1 cellular context compared by ENCODE assay signal in the genomic region with DNA sequence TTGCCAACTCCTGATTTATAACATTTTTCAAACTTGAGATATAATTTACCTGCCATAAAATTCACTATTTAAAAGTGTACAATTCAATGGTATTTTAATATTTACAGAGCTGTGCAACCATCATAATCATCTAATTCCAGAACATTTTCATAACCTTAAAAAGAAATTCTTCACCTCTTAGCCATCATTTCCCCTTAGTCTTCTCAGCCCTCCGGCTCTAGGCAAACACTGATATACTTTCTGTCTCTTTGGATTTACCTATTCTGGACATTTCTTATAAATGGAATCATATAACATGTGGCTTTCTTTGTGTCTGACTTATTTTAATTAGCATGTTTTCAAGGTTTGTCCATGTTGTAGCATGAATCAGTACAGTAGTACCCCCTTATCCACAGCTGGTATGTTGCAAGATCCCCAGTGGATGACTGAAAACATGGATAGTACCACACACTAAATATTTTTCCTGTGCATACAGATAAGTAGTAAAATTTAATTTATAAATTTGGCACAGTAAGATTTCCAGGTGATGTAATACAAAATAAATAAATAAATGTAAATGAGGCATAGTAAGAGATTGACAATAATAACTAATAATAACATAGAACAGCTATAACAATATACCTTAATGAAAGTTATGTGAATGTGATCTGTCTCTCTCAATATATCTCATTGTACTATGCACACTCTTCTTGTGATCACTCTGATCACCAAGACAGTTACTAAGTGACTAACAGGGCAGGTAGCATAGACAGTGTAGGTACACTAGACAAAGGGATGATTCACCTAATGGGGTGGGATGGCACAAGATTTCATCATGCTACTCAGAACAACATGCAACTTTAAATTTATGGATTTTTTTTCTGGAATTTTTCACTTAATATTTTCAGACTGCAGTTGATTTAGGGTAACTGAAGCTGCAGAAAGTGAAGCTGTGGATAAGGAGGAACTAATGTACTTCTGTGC.
A peak's percentile ranks its signal among the peaks of the same experiment; 100 is the strongest.
TF ChIP-seq lines count a peak whose summit lies in the region.

No MANE protein-coding gene starts in this region.

TF ChIP-seq in HCT116, 20 proteins besides CTCF, POLR2A, EP300 and RAD21 (continued from another document):
- TF ChIP-seq REST (IDR thresholded peaks at IDR 0.05; ENCODE audit: low read depth) (no peak), EZH2phosphoT487 (IDR thresholded peaks at IDR 0.05; ENCODE audit: borderline replicate concordance) (no peak), ZBTB33 (IDR thresholded peaks at IDR 0.05; ENCODE audit: extremely low read depth, insufficient replicate concordance, low read length) (no peak), ZNF274 (IDR thresholded peaks at IDR 0.05; ENCODE audit: low read depth, low read length) (no peak), CEBPB (IDR thresholded peaks at IDR 0.05; ENCODE audit: low read depth) (peak; percentile 89), ATF3 (IDR thresholded peaks at IDR 0.05) (no peak), SRF (IDR thresholded peaks at IDR 0.05; ENCODE audit: low read depth) (no peak), EGR1 (IDR thresholded peaks at IDR 0.05; ENCODE audit: low read depth) (no peak), ELF1 (IDR thresholded peaks at IDR 0.05; ENCODE audit: borderline replicate concordance, low read depth) (no peak), POLR2AphosphoS5 (IDR thresholded peaks at IDR 0.05; ENCODE audit: low read depth, low read length) (peak; percentile 43; the same call in 1 of the 2 replicates), SP1 (IDR thresholded peaks at IDR 0.05; ENCODE audit: low read depth) (peak; percentile 43)
